Comparison of ENCODE assay signal across 21 cellular contexts in the genomic region with DNA sequence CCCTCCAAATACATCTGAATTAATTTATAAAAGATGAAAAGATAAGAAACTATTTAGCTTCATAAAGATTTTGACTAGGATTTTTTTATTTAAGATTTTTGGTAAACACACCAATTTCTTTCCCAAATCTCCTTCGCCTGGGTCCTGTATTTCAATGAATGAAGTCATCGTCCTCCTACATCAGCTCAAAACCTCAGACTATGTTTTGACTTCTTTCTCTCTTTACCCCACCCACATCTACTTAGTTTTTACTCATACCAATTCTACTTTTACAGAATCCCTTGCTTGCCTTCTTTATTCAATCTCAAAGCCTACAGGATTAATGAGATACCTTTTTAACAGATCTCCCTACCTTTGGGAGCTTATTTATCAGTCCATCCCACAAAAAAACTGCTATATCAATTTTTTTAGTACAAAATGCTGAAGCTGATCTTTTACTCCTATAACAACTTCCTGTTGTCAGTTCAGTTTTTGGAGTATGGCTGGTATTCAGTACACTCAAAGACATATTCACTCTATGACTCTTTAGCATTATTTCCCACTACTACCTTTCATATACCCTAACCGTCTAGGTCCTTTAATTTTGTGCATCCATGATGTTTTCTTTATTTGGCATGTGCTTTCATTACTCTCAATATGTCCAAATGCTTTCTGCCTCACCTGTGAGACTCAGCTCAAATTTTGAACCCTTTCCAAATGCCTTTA. TPM values are rescaled to one million over a fixed set of nuclear protein-coding genes. Genes with fewer than 3 reads are reported as not detected.
DNase-seq lines count a peak whose midpoint lies in the region; ATAC-seq, FAIRE-seq and TF ChIP-seq lines count a peak whose summit lies in the region.
"Had no signal": no experiment of that assay in that cellular context is flagged by ENCODE, and none has a peak within 500 bp of the region (broad histone marks: within the 10 kb centered on the region; RNA-seq: fewer than 3 reads in every experiment).

No MANE protein-coding gene starts in this region.

- ATAC-seq in HG02885 (IDR thresholded peaks at IDR 0.05; ENCODE audit: poor library complexity, unreplicated experiment): peak; percentile 45
- ATAC-seq in psoas muscle: no peak
- no peak for ATAC-seq in stimulated activated memory B cell treated with anti-CD40 and anti-IgM and Interleukin-4, amounts not matched to agents 10 μg/mL and 1 μg/mL and 100 μg/mL, for 72 hours
- ATAC-seq: CD8-positive, alpha-beta T cell had no signal

- H3K4me3 Mint-ChIP-seq in activated T-cell treated with anti-CD3 and anti-CD28 coated beads, Interleukin-2, amount 50 U/mL, for 24 hours: no peak overlapping the region
- no peak overlapping the region for H3K4me3 Mint-ChIP-seq in stimulated activated memory B cell treated with anti-CD40 and anti-IgM and Interleukin-4, amounts not matched to agents 10 μg/mL and 1 μg/mL and 100 μg/mL, for 72 hours
- H3K4me3 Mint-ChIP-seq: activated naive CD8-positive, alpha-beta T cell; CD8-positive, alpha-beta T cell; immature natural killer cell; nephron progenitor cell; stimulated activated naive CD8-positive, alpha-beta T cell treated with anti-CD3 and anti-CD28 coated beads, Interleukin-15, Interleukin-2, amounts not matched to agents 100 ng/mL and 50 ng/mL, for 24 hours had no signal

- no peak overlapping the region for H3K27ac ChIP-seq in psoas muscle
- H3K27ac ChIP-seq: testis, WERI-Rb-1 had no signal

- WGBS in psoas muscle, 3 donors: 92 to 96% (median 93%) methylated on average over 3 of the region's 3 CpGs

- no peaks in the 10 kb centered on the region for H3K36me3 ChIP-seq in bronchial epithelial cell (ENCODE audit: control insufficient read depth, insufficient read depth, low read length)
- no peaks in the 10 kb centered on the region for H3K36me3 ChIP-seq in psoas muscle (ENCODE audit: insufficient read depth in 1 of 2, low read depth in 1 of 2)
- H3K36me3 ChIP-seq: WERI-Rb-1 had no signal

- peaks cover 3% of the 10 kb centered on the region for H3K9me3 Mint-ChIP-seq in activated T-cell treated with anti-CD3 and anti-CD28 coated beads, Interleukin-2, amount 50 U/mL, for 24 hours
- H3K9me3 Mint-ChIP-seq in stimulated activated memory B cell treated with anti-CD40 and anti-IgM and Interleukin-4, amounts not matched to agents 10 μg/mL and 1 μg/mL and 100 μg/mL, for 72 hours: peaks cover 3% of the 10 kb centered on the region
- H3K9me3 Mint-ChIP-seq: immature natural killer cell; nephron progenitor cell; stimulated activated naive CD8-positive, alpha-beta T cell treated with anti-CD3 and anti-CD28 coated beads, Interleukin-15, Interleukin-2, amounts not matched to agents 100 ng/mL and 50 ng/mL, for 24 hours had no signal

- no peaks in the 10 kb centered on the region for H3K27me3 Mint-ChIP-seq in activated T-cell treated with anti-CD3 and anti-CD28 coated beads, Interleukin-2, amount 50 U/mL, for 24 hours
- no peaks in the 10 kb centered on the region for H3K27me3 Mint-ChIP-seq in stimulated activated memory B cell treated with anti-CD40 and anti-IgM and Interleukin-4, amounts not matched to agents 10 μg/mL and 1 μg/mL and 100 μg/mL, for 72 hours
- H3K27me3 Mint-ChIP-seq: activated naive CD8-positive, alpha-beta T cell; stimulated activated naive CD8-positive, alpha-beta T cell treated with anti-CD3 and anti-CD28 coated beads, Interleukin-15, Interleukin-2, amounts not matched to agents 100 ng/mL and 50 ng/mL, for 24 hours had no signal

- no peaks in the 10 kb centered on the region for H3K4me1 ChIP-seq in psoas muscle
- H3K4me1 ChIP-seq: testis had no signal

- no peaks in the 10 kb centered on the region for H3K36me3 Mint-ChIP-seq in activated T-cell treated with anti-CD3 and anti-CD28 coated beads, Interleukin-2, amount 50 U/mL, for 24 hours (ENCODE audit: low read depth)
- H3K36me3 Mint-ChIP-seq in stimulated activated memory B cell treated with anti-CD40 and anti-IgM and Interleukin-4, amounts not matched to agents 10 μg/mL and 1 μg/mL and 100 μg/mL, for 72 hours: no peaks in the 10 kb centered on the region
- H3K36me3 Mint-ChIP-seq: CD8-positive, alpha-beta T cell had no signal

- H3K4me1 Mint-ChIP-seq in activated T-cell treated with anti-CD3 and anti-CD28 coated beads, Interleukin-2, amount 50 U/mL, for 24 hours (ENCODE audit: low read depth): peaks cover 11% of the 10 kb centered on the region
- H3K4me1 Mint-ChIP-seq in stimulated activated memory B cell treated with anti-CD40 and anti-IgM and Interleukin-4, amounts not matched to agents 10 μg/mL and 1 μg/mL and 100 μg/mL, for 72 hours: no peaks in the 10 kb centered on the region
- H3K4me1 Mint-ChIP-seq: immature natural killer cell had no signal

- H3K4me3 ChIP-seq in bronchial epithelial cell (ENCODE audit: low read depth, low read length) (no peak overlapping the region), psoas muscle (no peak overlapping the region)
- H3K4me3 ChIP-seq: GM12878, testis had no signal

- no peak for FAIRE-seq in bronchial epithelial cell (lab: Jason Lieb, UNC)
- FAIRE-seq: A204.1, GM12878, small intestine had no signal

- peak overlapping the region; percentile 48 for H3K27ac Mint-ChIP-seq in activated T-cell treated with anti-CD3 and anti-CD28 coated beads, Interleukin-2, amount 50 U/mL, for 24 hours
- H3K27ac Mint-ChIP-seq in stimulated activated memory B cell treated with anti-CD40 and anti-IgM and Interleukin-4, amounts not matched to agents 10 μg/mL and 1 μg/mL and 100 μg/mL, for 72 hours: no peak overlapping the region
- H3K27ac Mint-ChIP-seq: activated naive CD8-positive, alpha-beta T cell; CD8-positive, alpha-beta T cell; immature natural killer cell; nephron progenitor cell; stimulated activated naive CD8-positive, alpha-beta T cell treated with anti-CD3 and anti-CD28 coated beads, Interleukin-15, Interleukin-2, amounts not matched to agents 100 ng/mL and 50 ng/mL, for 24 hours had no signal

- intact Hi-C loops in psoas muscle (cut with DNase I): loop anchor here in 1 of 2 donors (10.0 kb wide), 1 partner anchor 197 kb away; a partner anchor contains a TSS

- H3K27me3 ChIP-seq in bronchial epithelial cell (ENCODE audit: control insufficient read depth, insufficient read depth, low read length) (no peaks in the 10 kb centered on the region), psoas muscle (ENCODE audit: insufficient read depth in 3 of 3, low read length in 2 of 3) (no peaks in the 10 kb centered on the region)
- H3K27me3 ChIP-seq: testis had no signal

- DNase-seq in activated T-cell treated with anti-CD3 and anti-CD28 coated beads, Interleukin-2, amount 50 U/mL, for 24 hours: no peak
- DNase-seq in activated T-cell treated with anti-CD3 and anti-CD28 coated beads, Interleukin-2, amount 50 U/mL, for 48 hours: no peak
- peak; percentile 34 for DNase-seq in bronchial epithelial cell (ENCODE audit: low read depth)
- DNase-seq in putamen (ENCODE audit: low spot score): peak; percentile 12
- DNase-seq in NCI-H446 treated with DMSO at 0.1 percent for 48 hours (lab: John Stamatoyannopoulos, UW): no peak
- no peak for DNase-seq in psoas muscle
- DNase-seq: CD8-positive, alpha-beta T cell; immature natural killer cell; left colon; NCI-H146; NCI-H2107; nephron progenitor cell; testis; WERI-Rb-1 had no signal

- no peaks in the 10 kb centered on the region for H3K9me3 ChIP-seq in psoas muscle
- H3K9me3 ChIP-seq: testis had no signal

- no peak for TF ChIP-seq CTCF in bronchial epithelial cell (IDR thresholded peaks at IDR 0.05; ENCODE audit: insufficient read depth, low read length, severe bottlenecking)
- no peak for TF ChIP-seq CTCF in psoas muscle (IDR thresholded peaks at IDR 0.05)

RNA-seq across cellular contexts. Expression of a gene that starts 18.7 kb away (rescaled TPM):
- total RNA-seq in bronchial epithelial cell: 26.3 and 30.0 TPM in 2 replicates
- 10 to 100 TPM; 36.2 to 47.2 (median 41.1) TPM for total RNA-seq in psoas muscle
- 10 to 100 TPM; 18.4 to 36.0 (median 22.0) TPM for polyA plus RNA-seq in psoas muscle

Comparison
In these comparisons a context has a peak if more than half of its experiments do, and no peak if none do; other contexts are left out.
1. DNase-seq: peak in bronchial epithelial cell (single experiment) and putamen (single experiment); none in activated T-cell treated with anti-CD3 and anti-CD28 coated beads, Interleukin-2, amount 50 U/mL, for 24 hours (single experiment), activated T-cell treated with anti-CD3 and anti-CD28 coated beads, Interleukin-2, amount 50 U/mL, for 48 hours (0 of 2), NCI-H446 treated with DMSO at 0.1 percent for 48 hours (single experiment) and psoas muscle (0 of 2).